In genomic region chr13:105821337-105821736, GRCh38 we compare ENCODE assay signal across 33 cellular contexts.
"Had no signal": no experiment of that assay in that cellular context is flagged by ENCODE, and none has a peak within 500 bp of the region (broad histone marks: within the 10 kb centered on the region; RNA-seq: fewer than 3 reads in every experiment).

No MANE protein-coding gene starts in this region.

- H3K36me3 ChIP-seq: MG63 had no signal

- H3K4me3 ChIP-seq: MG63 had no signal

- H3K9ac ChIP-seq: KMS-11 had no signal

- H3K9me3 ChIP-seq: MG63 had no signal

- H3K4me2 ChIP-seq: KMS-11 had no signal

- H3K27ac ChIP-seq: KMS-11 had no signal

- H3K27me3 ChIP-seq: MG63 had no signal

- DNase-seq: Karpas-422, KG1, MG63, MV-4-11, NCI-H1048, NCI-H1092, NCI-H1092 treated with DMSO at 0.1 percent for 48 hours, NCI-H1105, NCI-H1105 treated with DMSO at 0.1 percent for 48 hours, NCI-H1417, NCI-H1417 treated with DMSO at 0.1 percent for 48 hours, NCI-H1436, NCI-H1436 treated with DMSO at 0.1 percent for 48 hours, NCI-H146, NCI-H1694, NCI-H1694 treated with DMSO at 0.1 percent for 48 hours, NCI-H187, NCI-H187 treated with DMSO at 0.1 percent for 48 hours, NCI-H1930, NCI-H2029, NCI-H2029 treated with DMSO at 0.1 percent for 48 hours, NCI-H2081, NCI-H2081 treated with DMSO at 0.1 percent for 48 hours, NCI-H2107, NCI-H2171, NCI-H2171 treated with DMSO at 0.1 percent for 48 hours, NCI-H2227 treated with DMSO at 0.1 percent for 48 hours, NCI-H226, NCI-H345, NCI-H446, NCI-H446 treated with DMSO at 0.1 percent for 48 hours, NCI-H510A had no signal
